In the genomic region with DNA sequence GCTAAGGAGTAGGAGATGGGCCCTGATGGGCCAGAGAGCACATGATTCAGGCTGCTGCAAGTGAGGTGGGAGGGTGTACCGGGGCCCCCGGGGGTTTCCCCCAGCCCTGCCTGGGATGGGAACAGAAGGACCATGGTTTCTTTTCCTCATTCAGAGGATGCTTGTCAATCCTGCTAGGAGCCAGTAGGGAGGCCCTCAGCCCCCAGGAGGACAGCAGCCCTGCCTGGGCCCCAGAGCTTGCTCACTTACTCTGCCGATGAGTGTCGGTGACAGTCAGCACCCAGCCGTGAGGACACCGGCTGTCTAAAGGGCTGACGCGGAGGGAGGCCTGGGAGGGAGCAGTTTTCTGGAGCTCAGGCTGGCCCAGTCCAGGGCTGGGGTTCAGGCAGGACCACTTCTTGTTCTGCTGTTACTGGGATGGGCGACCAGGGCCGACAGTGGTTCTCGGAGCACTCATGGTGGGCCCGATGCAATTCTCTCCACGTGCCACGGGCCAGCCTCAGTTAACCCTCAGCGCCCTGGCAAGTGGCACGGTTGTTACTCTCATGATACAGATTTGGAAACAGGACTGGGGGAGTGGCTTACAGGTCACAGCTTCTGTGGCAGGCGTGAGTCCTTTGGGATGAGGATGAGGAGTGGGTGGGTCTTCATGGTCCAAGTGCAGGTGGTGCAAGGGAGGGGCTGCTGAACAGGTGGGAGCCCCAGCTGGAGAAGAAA, we compare ENCODE assay signal across 1 cellular context.
TF ChIP-seq lines count a peak whose summit lies in the region.

No MANE protein-coding gene starts in this region.

TF ChIP-seq in HEK293, 187 proteins besides CTCF, POLR2A, EP300 and RAD21 (continued from another document):
- TF ChIP-seq, protein P1, sequence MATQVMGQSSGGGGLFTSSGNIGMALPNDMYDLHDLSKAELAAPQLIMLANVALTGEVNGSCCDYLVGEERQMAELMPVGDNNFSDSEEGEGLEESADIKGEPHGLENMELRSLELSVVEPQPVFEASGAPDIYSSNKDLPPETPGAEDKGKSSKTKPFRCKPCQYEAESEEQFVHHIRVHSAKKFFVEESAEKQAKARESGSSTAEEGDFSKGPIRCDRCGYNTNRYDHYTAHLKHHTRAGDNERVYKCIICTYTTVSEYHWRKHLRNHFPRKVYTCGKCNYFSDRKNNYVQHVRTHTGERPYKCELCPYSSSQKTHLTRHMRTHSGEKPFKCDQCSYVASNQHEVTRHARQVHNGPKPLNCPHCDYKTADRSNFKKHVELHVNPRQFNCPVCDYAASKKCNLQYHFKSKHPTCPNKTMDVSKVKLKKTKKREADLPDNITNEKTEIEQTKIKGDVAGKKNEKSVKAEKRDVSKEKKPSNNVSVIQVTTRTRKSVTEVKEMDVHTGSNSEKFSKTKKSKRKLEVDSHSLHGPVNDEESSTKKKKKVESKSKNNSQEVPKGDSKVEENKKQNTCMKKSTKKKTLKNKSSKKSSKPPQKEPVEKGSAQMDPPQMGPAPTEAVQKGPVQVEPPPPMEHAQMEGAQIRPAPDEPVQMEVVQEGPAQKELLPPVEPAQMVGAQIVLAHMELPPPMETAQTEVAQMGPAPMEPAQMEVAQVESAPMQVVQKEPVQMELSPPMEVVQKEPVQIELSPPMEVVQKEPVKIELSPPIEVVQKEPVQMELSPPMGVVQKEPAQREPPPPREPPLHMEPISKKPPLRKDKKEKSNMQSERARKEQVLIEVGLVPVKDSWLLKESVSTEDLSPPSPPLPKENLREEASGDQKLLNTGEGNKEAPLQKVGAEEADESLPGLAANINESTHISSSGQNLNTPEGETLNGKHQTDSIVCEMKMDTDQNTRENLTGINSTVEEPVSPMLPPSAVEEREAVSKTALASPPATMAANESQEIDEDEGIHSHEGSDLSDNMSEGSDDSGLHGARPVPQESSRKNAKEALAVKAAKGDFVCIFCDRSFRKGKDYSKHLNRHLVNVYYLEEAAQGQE (tag by site-specific recombination; IDR thresholded peaks at IDR 0.05), result peak; percentile 39; the same call in 1 of the 2 replicates
- peak; percentile 32; the same call in 1 of the 2 replicates for TF ChIP-seq ZNF341 (tag by site-specific recombination; IDR thresholded peaks at IDR 0.05; ENCODE audit: low read depth)
- TF ChIP-seq TRIM28 (IDR thresholded peaks at IDR 0.05; ENCODE audit: borderline replicate concordance, low read length), result no peak
TF ChIP-seq in HEK293: peak in this region for 9.
